In the genomic region with DNA sequence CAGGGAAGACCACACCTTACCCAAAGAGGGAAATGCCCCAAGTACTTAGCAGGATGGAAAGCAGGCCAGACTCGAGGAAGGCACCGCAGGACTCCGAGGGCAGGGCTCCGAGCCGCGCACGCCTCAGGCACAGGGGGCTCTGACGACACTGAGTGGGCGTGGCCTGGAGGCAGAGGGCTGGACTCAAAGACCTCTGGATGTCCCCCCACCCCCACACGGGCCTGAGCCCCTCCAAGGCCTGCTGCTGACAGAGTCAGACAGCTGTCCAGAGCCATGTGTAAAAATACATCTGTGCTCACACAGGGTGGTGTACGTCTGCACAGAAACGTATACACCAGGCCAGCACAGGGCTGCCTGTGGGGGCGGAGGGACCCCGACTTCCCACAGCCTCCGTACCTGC, we compare ENCODE assay signal across 7 cellular contexts. TPM values are rescaled to one million over a fixed set of nuclear protein-coding genes. Genes with fewer than 3 reads are reported as not detected.
A peak's percentile ranks its signal among the peaks of the same experiment; 100 is the strongest.
DNase-seq lines count a peak whose midpoint lies in the region; ATAC-seq and TF ChIP-seq lines count a peak whose summit lies in the region.

No MANE protein-coding gene starts in this region.

- H3K27me3 Mint-ChIP-seq in brain (peaks cover 14% of the 10 kb centered on the region), immature natural killer cell (ENCODE audit: low read depth in 3 of 3) (peaks cover under 1 to 10% (median 4%) of the 10 kb centered on the region in 3 donors)

- H3K4me1 Mint-ChIP-seq in brain (peaks cover 61% of the 10 kb centered on the region), immature natural killer cell (peaks cover 31 to 41% of the 10 kb centered on the region in 2 donors)

- no peaks in the 10 kb centered on the region for H3K27me3 ChIP-seq in Panc1 (ENCODE audit: control insufficient read depth, insufficient read depth, low read length)

- CTCF ChIA-PET in Panc1 (lab: Charles Lee): interaction anchor here (1.0 kb wide), 1 partner anchor 32 kb away, joined by 3 read pairs; no protein-coding TSS in a partner anchor

- peak overlapping the region; percentile 89 to 95 (median 93) for H3K4me3 Mint-ChIP-seq in brain
- peak overlapping the region; percentile 85 to 91 (median 90) for H3K4me3 Mint-ChIP-seq in immature natural killer cell

- H3K4me1 ChIP-seq in Panc1 (ENCODE audit: control insufficient read depth, insufficient read depth, low read length): peaks cover 56% of the 10 kb centered on the region

- H3K9me3 Mint-ChIP-seq in brain: peaks cover 0 to 4% (median 0%) of the 10 kb centered on the region in 5 experiments
- H3K9me3 Mint-ChIP-seq in immature natural killer cell: no peaks in the 10 kb centered on the region

- in situ Hi-C loops in Panc1 (cut with HindIII; ENCODE audit: low pct_unique_long_range_greater_than_20kb, low sequenced_read_pairs): no loop called here

- ATAC-seq in GM21723 (IDR thresholded peaks at IDR 0.05; ENCODE audit: unreplicated experiment) (peak; percentile 26), Panc1 (peak; percentile 24; the same call in 1 of the 2 replicates)

- H3K4me3 ChIP-seq in Panc1 (ENCODE audit: low read depth in 2 of 2, low read length in 2 of 2): peak overlapping the region; percentile 64

- TSS peak; percentile 77 for BruUV-seq in Panc1 (replicated peaks; lab: Mats Ljungman, UMichigan)

- H3K27ac Mint-ChIP-seq in brain (peak overlapping the region; percentile 89 to 96 (median 95)), immature natural killer cell (peak overlapping the region; percentile 64 to 92 (median 84))

- TF ChIP-seq CTCF in Panc1 (IDR thresholded peaks at IDR 0.05) (no peak), brain (conservative IDR thresholded peaks at IDR 0.05) (no peak)

- intact Hi-C loops in Panc1 (cut with micrococcal nuclease; ENCODE audit: unreplicated experiment): no loop called here

- no peak for DNase-seq in Panc1 (ENCODE audit: low read depth, low spot score)
- DNase-seq in immature natural killer cell: peak in 1 of 3 donors; percentile 30
- DNase-seq in stimulated activated CD4-positive, alpha-beta T cell treated with anti-CD3 and anti-CD28 coated beads, Interleukin-4, amount 100 ng/mL, for 24 hours: peak; percentile 40
- no peak for DNase-seq in DMS53 (lab: John Stamatoyannopoulos, UW)
- DNase-seq in NCI-H2107 (lab: John Stamatoyannopoulos, UW): no peak

- peak overlapping the region; percentile 81 for H3K27ac ChIP-seq in Panc1 (ENCODE audit: low read length)

- H3K9me3 ChIP-seq in Panc1 (ENCODE audit: control insufficient read depth, insufficient read depth, low read depth, low read length): no peaks in the 10 kb centered on the region

- H3K36me3 Mint-ChIP-seq in brain (peaks cover 4% of the 10 kb centered on the region), immature natural killer cell (no peaks in the 10 kb centered on the region)

- POLR2A ChIA-PET in Panc1 (lab: Charles Lee): no interaction called here

- peaks cover 2% of the 10 kb centered on the region; the same call in 1 of the 2 replicates for H3K36me3 ChIP-seq in Panc1 (ENCODE audit: control insufficient read depth, insufficient read depth, low read length)

RNA-seq across cellular contexts. Expression of gene AKT1, which starts 1.4 kb away (rescaled TPM):
- 175 TPM for total RNA-seq in Panc1 (2021; ENCODE audit: unreplicated experiment)
- polyA plus RNA-seq in Panc1 (2012; ENCODE audit: insufficient read length): 296 TPM
- polyA plus RNA-seq in brain (ENCODE audit: insufficient read depth, low read depth, low replicate concordance) (192 TPM), immature natural killer cell (10 to 100 TPM; 14.8 to 23.3 (median 21.3) TPM)

RNA-seq across cellular contexts. Expression of gene ZBTB42, which starts 6.8 kb away (rescaled TPM):
- 16.5 TPM for total RNA-seq in Panc1 (2021; ENCODE audit: unreplicated experiment)
- polyA plus RNA-seq in Panc1 (2012; ENCODE audit: insufficient read length): 17.3 TPM
- polyA plus RNA-seq in brain (ENCODE audit: insufficient read depth, low read depth, low replicate concordance) (2.2 TPM), immature natural killer cell (1 to 10 TPM in 2 of 3 donors, under 1 TPM in 1; 0.25 to 2.4 (median 2.0) TPM)

RNA-seq across cellular contexts. Expression of gene SIVA1, which starts 41.2 kb away (rescaled TPM):
- total RNA-seq in Panc1 (2021; ENCODE audit: unreplicated experiment): 100 TPM
- polyA plus RNA-seq in Panc1 (2012; ENCODE audit: insufficient read length): 184 TPM
- 130 TPM for polyA plus RNA-seq in brain (ENCODE audit: insufficient read depth, low read depth, low replicate concordance)
- polyA plus RNA-seq in immature natural killer cell: 100 to 1,000 TPM; 155 to 321 (median 203) TPM
